Comparison of ENCODE assay signal across 12 cellular contexts in the genomic region with DNA sequence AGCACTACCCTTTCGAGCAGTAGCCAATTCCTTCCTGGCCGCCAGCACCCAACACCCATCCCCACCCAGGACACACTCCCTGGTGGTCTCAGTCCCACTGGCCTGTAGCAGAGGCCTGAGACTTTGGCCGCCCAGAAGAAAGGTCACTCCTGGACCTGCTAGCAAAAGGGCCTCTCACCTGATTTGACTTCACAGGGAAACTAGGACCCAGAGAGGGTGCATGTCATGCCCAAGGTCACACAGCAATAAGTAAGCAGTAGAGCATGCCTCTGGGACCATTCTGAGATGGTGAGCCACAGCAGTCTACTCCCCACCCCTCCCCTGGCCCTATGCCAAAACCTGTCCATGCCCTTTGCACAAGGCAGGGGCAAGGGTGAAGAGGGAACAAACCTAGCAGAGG. TPM values are rescaled to one million over a fixed set of nuclear protein-coding genes. Genes with fewer than 3 reads are reported as not detected.
A peak's percentile ranks its signal among the peaks of the same experiment; 100 is the strongest.
DNase-seq lines count a peak whose midpoint lies in the region; ATAC-seq and TF ChIP-seq lines count a peak whose summit lies in the region.
"Had no signal": no experiment of that assay in that cellular context is flagged by ENCODE, and none has a peak within 500 bp of the region (broad histone marks: within the 10 kb centered on the region; RNA-seq: fewer than 3 reads in every experiment).

No MANE protein-coding gene starts in this region.

- POLR2A ChIA-PET in CD4-positive, alpha-beta memory T cell (lab: Charles Lee; ENCODE audit: partially characterized antibody): no interaction called here
- POLR2A ChIA-PET in PC-9 (lab: Charles Lee; ENCODE audit: unreplicated experiment) (no interaction called here), OCI-LY7 (lab: Charles Lee) (no interaction called here)

- H3K9me2 ChIP-seq in PC-9 (ENCODE audit: insufficient read depth): no peaks in the 10 kb centered on the region
- no peaks in the 10 kb centered on the region for H3K9me2 ChIP-seq in OCI-LY7 (ENCODE audit: insufficient read depth, low read length)
- H3K9me2 ChIP-seq: SK-N-SH had no signal

- 51 to 88% methylated on average over 3 of the region's 3 CpGs for WGBS in sigmoid colon, 2 donors

- H3K27me3 ChIP-seq in CD4-positive, alpha-beta memory T cell (ENCODE audit: insufficient read depth, low read length): no peaks in the 10 kb centered on the region
- H3K27me3 ChIP-seq in PC-9 (ENCODE audit: insufficient read depth, low read depth): no peaks in the 10 kb centered on the region
- H3K27me3 ChIP-seq in iPS-15b (ENCODE audit: control insufficient read depth, insufficient read depth, low read length): no peaks in the 10 kb centered on the region
- no peaks in the 10 kb centered on the region for H3K27me3 ChIP-seq in sigmoid colon
- H3K27me3 ChIP-seq in tibial artery: no peaks in the 10 kb centered on the region
- H3K27me3 ChIP-seq: adrenal gland, neural progenitor cell had no signal

- BruUV-seq in PC-9 (replicated peaks; lab: Mats Ljungman, UMichigan) (no TSS peak), OCI-LY7 (replicated peaks; lab: Mats Ljungman, UMichigan) (no TSS peak)

- H3K4me1 ChIP-seq in CD4-positive, alpha-beta memory T cell (ENCODE audit: insufficient read depth, low read length): peaks cover 98% of the 10 kb centered on the region
- H3K4me1 ChIP-seq in PC-9 (replicated peaks; ENCODE audit: insufficient read depth) (peaks cover 93% of the 10 kb centered on the region), iPS-15b (ENCODE audit: control insufficient read depth, insufficient read depth, low read length) (peaks cover 22% of the 10 kb centered on the region), sigmoid colon (peaks cover 3 to 100% (median 100%) of the 10 kb centered on the region in 4 donors), tibial artery (peaks cover 4 to 91% (median 26%) of the 10 kb centered on the region in 4 donors), OCI-LY7 (ENCODE audit: insufficient read depth, low read length, poor library complexity, severe bottlenecking) (peaks cover 17% of the 10 kb centered on the region)

- CTCF ChIA-PET in CD4-positive, alpha-beta memory T cell (lab: Charles Lee; ENCODE audit: partially characterized antibody): interaction anchor here (5.0 kb wide), 1 partner anchor 14 kb away, joined by 42 read pairs; no protein-coding TSS in a partner anchor
- CTCF ChIA-PET in PC-9 (lab: Charles Lee): interaction anchor here (0.7 kb wide), 2 partner anchors 38 to 64 kb away, joined by 3 to 4 read pairs; no protein-coding TSS in a partner anchor
- CTCF ChIA-PET in OCI-LY7 (lab: Charles Lee; ENCODE audit: unreplicated experiment): no interaction called here

- H3K4me3 Mint-ChIP-seq in CD4-positive, alpha-beta memory T cell: peak overlapping the region in 2 of 8 donors; percentile 13 to 25
- H3K4me3 Mint-ChIP-seq: neural progenitor cell had no signal

- H3K36me3 ChIP-seq in CD4-positive, alpha-beta memory T cell (ENCODE audit: insufficient read depth, low read length): no peaks in the 10 kb centered on the region
- H3K36me3 ChIP-seq in PC-9 (ENCODE audit: low read depth) (no peaks in the 10 kb centered on the region), iPS-15b (ENCODE audit: control insufficient read depth, insufficient read depth, low read length) (no peaks in the 10 kb centered on the region), sigmoid colon (no peaks in the 10 kb centered on the region), tibial artery (no peaks in the 10 kb centered on the region), OCI-LY7 (ENCODE audit: insufficient read depth, low read length) (no peaks in the 10 kb centered on the region)
- H3K36me3 ChIP-seq: adrenal gland, neural progenitor cell had no signal

- H3K27ac ChIP-seq in CD4-positive, alpha-beta memory T cell (ENCODE audit: low read depth, low read length): no peak overlapping the region
- H3K27ac ChIP-seq in PC-9 (no peak overlapping the region), sigmoid colon (peak overlapping the region; percentile 97 to 98 (median 97)), tibial artery (no peak overlapping the region), OCI-LY7 (ENCODE audit: low read depth, low read length, poor library complexity, severe bottlenecking) (no peak overlapping the region)
- H3K27ac ChIP-seq: neural progenitor cell had no signal

- peaks cover 0 to 4% of the 10 kb centered on the region in 2 donors for H3K36me3 Mint-ChIP-seq in CD4-positive, alpha-beta memory T cell
- H3K36me3 Mint-ChIP-seq: neural progenitor cell had no signal

- no peak for TF ChIP-seq POLR2A in sigmoid colon (IDR thresholded peaks at IDR 0.05)

- intact Hi-C loops in CD4-positive, alpha-beta memory T cell (cut with micrococcal nuclease): no loop called here
- intact Hi-C loops in PC-9 (cut with micrococcal nuclease; ENCODE audit: unreplicated experiment): loop anchor here (5.0 kb wide), 1 partner anchor 38 kb away; no protein-coding TSS in a partner anchor
- intact Hi-C loops in sigmoid colon (cut with DNase I): no loop called here
- intact Hi-C loops in tibial artery (cut with DNase I; ENCODE audit: low total_unique reads): no loop called here
- intact Hi-C loops in OCI-LY7 (cut with micrococcal nuclease; ENCODE audit: unreplicated experiment): no loop called here

- H2AFZ ChIP-seq in PC-9 (no peak overlapping the region), OCI-LY7 (ENCODE audit: low read length) (no peak overlapping the region)
- H2AFZ ChIP-seq: neural progenitor cell had no signal

- ATAC-seq in GM19023 (IDR thresholded peaks at IDR 0.05; ENCODE audit: unreplicated experiment): no peak

- no peaks in the 10 kb centered on the region for H3K9me3 ChIP-seq in CD4-positive, alpha-beta memory T cell (ENCODE audit: control insufficient read depth in 1 of 2, low read length in 2 of 2)
- H3K9me3 ChIP-seq in PC-9 (ENCODE audit: insufficient read depth, low read depth) (no peaks in the 10 kb centered on the region), iPS-15b (ENCODE audit: control insufficient read depth, insufficient read depth, low read length) (no peaks in the 10 kb centered on the region), sigmoid colon (no peaks in the 10 kb centered on the region), tibial artery (no peaks in the 10 kb centered on the region), OCI-LY7 (ENCODE audit: low read length) (no peaks in the 10 kb centered on the region)
- H3K9me3 ChIP-seq: adrenal gland, SK-N-SH had no signal

- peaks cover 57 to 100% (median 84%) of the 10 kb centered on the region in 4 donors for H3K4me1 Mint-ChIP-seq in CD4-positive, alpha-beta memory T cell

- H4K20me1 ChIP-seq in PC-9 (ENCODE audit: insufficient read depth) (no peaks in the 10 kb centered on the region), OCI-LY7 (ENCODE audit: insufficient read depth, low read length) (no peaks in the 10 kb centered on the region)

- TF ChIP-seq CTCF in PC-9 (conservative IDR thresholded peaks at IDR 0.05) (no peak), sigmoid colon (IDR thresholded peaks at IDR 0.05) (no peak), tibial artery (IDR thresholded peaks at IDR 0.05) (no peak), OCI-LY7 (conservative IDR thresholded peaks at IDR 0.05; ENCODE audit: low read length) (no peak)

- no peak overlapping the region for H3K4me3 ChIP-seq in CD4-positive, alpha-beta memory T cell (ENCODE audit: low read length in 2 of 2)
- no peak overlapping the region for H3K4me3 ChIP-seq in PC-9
- H3K4me3 ChIP-seq in iPS-15b (ENCODE audit: low read depth, low read length): no peak overlapping the region
- H3K4me3 ChIP-seq in sigmoid colon: peak overlapping the region in 1 of 4 donors; percentile 13
- H3K4me3 ChIP-seq in tibial artery: no peak overlapping the region
- H3K4me3 ChIP-seq in OCI-LY7 (ENCODE audit: low read depth, low read length, poor library complexity, severe bottlenecking): no peak overlapping the region
- H3K4me3 ChIP-seq: adrenal gland, neural progenitor cell had no signal

- H3K79me2 ChIP-seq in PC-9 (ENCODE audit: low read depth) (peaks cover 40% of the 10 kb centered on the region), OCI-LY7 (ENCODE audit: insufficient read depth, low read depth, low read length) (no peaks in the 10 kb centered on the region)

- no peaks in the 10 kb centered on the region for H3K27me3 Mint-ChIP-seq in CD4-positive, alpha-beta memory T cell

- H3K27ac Mint-ChIP-seq in CD4-positive, alpha-beta memory T cell: peak overlapping the region in 6 of 7 donors; percentile 42 to 93 (median 78)
- H3K27ac Mint-ChIP-seq: neural progenitor cell had no signal

- H3K4me2 ChIP-seq in PC-9: peak overlapping the region; percentile 31; the same call in 1 of the 2 replicates
- H3K4me2 ChIP-seq in OCI-LY7 (ENCODE audit: low read length): no peak overlapping the region
- H3K4me2 ChIP-seq: neural progenitor cell, SK-N-SH had no signal

- peaks cover 54% of the 10 kb centered on the region for H3F3A ChIP-seq in PC-9 (ENCODE audit: insufficient read depth, low read depth)

- H3K9me3 Mint-ChIP-seq in CD4-positive, alpha-beta memory T cell: no peaks in the 10 kb centered on the region
- H3K9me3 Mint-ChIP-seq: neural progenitor cell had no signal

- DNase-seq in CD4-positive, alpha-beta memory T cell: no peak
- no peak for DNase-seq in PC-9
- DNase-seq in sigmoid colon: no peak
- DNase-seq in tibial artery: no peak
- no peak for DNase-seq in SHP77 treated with DMSO at 0.1 percent for 48 hours (lab: John Stamatoyannopoulos, UW)
- no peak for DNase-seq in OCI-LY7 (ENCODE audit: low spot score)
- DNase-seq: activated CD4-positive, alpha-beta T cell treated with anti-CD3 and anti-CD28 coated beads, Interleukin-2, amount 50 U/mL, for 48 hours; adrenal gland; SK-N-SH had no signal

- peak overlapping the region; percentile 3 for H3K9ac ChIP-seq in iPS-15b (ENCODE audit: low read depth, low read length)
- H3K9ac ChIP-seq: neural progenitor cell, SK-N-SH had no signal

- no peak for TF ChIP-seq EP300 in sigmoid colon (IDR thresholded peaks at IDR 0.05)

RNA-seq across cellular contexts. Expression of a gene that starts 7.3 kb away (rescaled TPM):
- 10 to 100 TPM; 45.0 to 47.5 TPM for total RNA-seq in CD4-positive, alpha-beta memory T cell
- polyA plus RNA-seq in CD4-positive, alpha-beta memory T cell: 1 to 10 TPM; 6.6 to 7.9 TPM
- total RNA-seq in PC-9 (2021) (31.8 and 43.6 TPM in 2 replicates), sigmoid colon (10 to 100 TPM; 38.5 to 96.7 (median 55.2) TPM), OCI-LY7 (2022) (not detected in 2 replicates)
- polyA plus RNA-seq in sigmoid colon: 10 to 100 TPM; 24.0 to 45.6 (median 32.4) TPM
- total RNA-seq in OCI-LY7 (2014; rRNA removed; shearing (Covaris generic)): not detected in 2 replicates

RNA-seq across cellular contexts. Expression of a gene that starts 55.1 kb away (rescaled TPM):
- total RNA-seq in CD4-positive, alpha-beta memory T cell: 1,000 to 10,000 TPM; 4,846 to 5,053 TPM
- 1,000 to 10,000 TPM; 5,445 to 5,812 TPM for polyA plus RNA-seq in CD4-positive, alpha-beta memory T cell
- total RNA-seq in PC-9 (2021) (3,914 and 4,011 TPM in 2 replicates), sigmoid colon (1,000 to 10,000 TPM in 3 of 4 donors, 100 to 1,000 TPM in 1; 967 to 2,377 (median 1,713) TPM), OCI-LY7 (2022) (4,392 and 4,414 TPM in 2 replicates)
- 1,000 to 10,000 TPM; 2,814 to 4,083 (median 3,267) TPM for polyA plus RNA-seq in sigmoid colon
- total RNA-seq in OCI-LY7 (2014; rRNA removed; shearing (Covaris generic)): 3,268 and 3,417 TPM in 2 replicates

Comparison
In these comparisons a context has a peak if more than half of its experiments do, and no peak if none do; other contexts are left out.
1. H3K27ac ChIP-seq: peak in sigmoid colon (4 of 4); none in CD4-positive, alpha-beta memory T cell (single experiment), PC-9 (single experiment), tibial artery (0 of 2) and OCI-LY7 (single experiment).
2. RNA of a gene that starts 7.3 kb away (total RNA-seq): 38.5 to 96.7 TPM in sigmoid colon, 45.0 to 47.5 TPM in CD4-positive, alpha-beta memory T cell and 31.8 to 43.6 TPM in PC-9; not detected in OCI-LY7; every median in the first group is over 10 times any median in the second.